ENCODE assay signal across 20 cellular contexts in genomic region chr18:2139676-2140075, GRCh38.
DNase-seq lines count a peak whose midpoint lies in the region; ATAC-seq and TF ChIP-seq lines count a peak whose summit lies in the region.
"Had no signal": no experiment of that assay in that cellular context is flagged by ENCODE, and none has a peak within 500 bp of the region (broad histone marks: within the 10 kb centered on the region; RNA-seq: fewer than 3 reads in every experiment).

No MANE protein-coding gene starts in this region.

- H4K20me1 ChIP-seq in GM23248 (ENCODE audit: insufficient read depth) (no peaks in the 10 kb centered on the region), PC-3 (ENCODE audit: low read length) (no peaks in the 10 kb centered on the region)
- H4K20me1 ChIP-seq: BLaER1 treated with 17β-estradiol and CSF1 and Interleukin-3, amounts not matched to agents 10 nM and 100 nM had no signal

- TF ChIP-seq POLR2A in erythroblast (IDR thresholded peaks at IDR 0.05; ENCODE audit: low read length): no peak

- no TSS peak for BruUV-seq in PC-3 (replicated peaks; lab: Mats Ljungman, UMichigan)

- ATAC-seq in PC-3: peak; percentile 94
- no peak for ATAC-seq in HG02642 (IDR thresholded peaks at IDR 0.05; ENCODE audit: poor library complexity, unreplicated experiment)
- ATAC-seq: gastroesophageal sphincter; GM23338; SK-N-SH treated with all-trans-retinoic acid at 6 μM for 48 hours; stimulated activated memory B cell treated with anti-CD40 and anti-IgM and Interleukin-4, amounts not matched to agents 10 μg/mL and 1 μg/mL and 100 μg/mL, for 72 hours had no signal

- CTCF ChIA-PET in PC-3 (lab: Charles Lee): no interaction called here

- H3K4me1 ChIP-seq in GM23248 (ENCODE audit: insufficient read depth) (peaks cover 3% of the 10 kb centered on the region), PC-3 (ENCODE audit: insufficient read depth, low read length) (peaks cover 18% of the 10 kb centered on the region)
- H3K4me1 ChIP-seq: BLaER1 treated with 17β-estradiol and CSF1 and Interleukin-3, amounts not matched to agents 10 nM and 100 nM; gastroesophageal sphincter; sigmoid colon had no signal

- in situ Hi-C loops in GM23248 (cut with MboI): no loop called here

- H2AFZ ChIP-seq in GM23248 (no peak overlapping the region), PC-3 (ENCODE audit: low read length) (no peak overlapping the region)
- H2AFZ ChIP-seq: GM23338 had no signal

- no peak overlapping the region for H3K4me3 ChIP-seq in GM23248
- no peak overlapping the region for H3K4me3 ChIP-seq in PC-3 (ENCODE audit: low read length)
- H3K4me3 ChIP-seq in epithelial cell of esophagus (ENCODE audit: low read length): no peak overlapping the region
- no peak overlapping the region for H3K4me3 ChIP-seq in retinal pigment epithelial cell (ENCODE audit: low read length)
- H3K4me3 ChIP-seq: BLaER1 treated with 17β-estradiol and CSF1 and Interleukin-3, amounts not matched to agents 10 nM and 100 nM; gastroesophageal sphincter; GM23338; sigmoid colon had no signal

- H3K27me3 ChIP-seq in GM23248 (replicated peaks; ENCODE audit: insufficient read depth): no peaks in the 10 kb centered on the region
- H3K27me3 ChIP-seq in PC-3 (ENCODE audit: low read length): no peaks in the 10 kb centered on the region
- H3K27me3 ChIP-seq: BLaER1 treated with 17β-estradiol and CSF1 and Interleukin-3, amounts not matched to agents 10 nM and 100 nM; gastroesophageal sphincter; sigmoid colon had no signal

- TF ChIP-seq CTCF in PC-3 (conservative IDR thresholded peaks at IDR 0.05; ENCODE audit: low read depth, low read length) (no peak), epithelial cell of esophagus (IDR thresholded peaks at IDR 0.05; ENCODE audit: insufficient read depth, low read depth, low read length, missing control alignments) (no peak), retinal pigment epithelial cell (conservative IDR thresholded peaks at IDR 0.05; ENCODE audit: low read depth, low read length) (no peak)

- 45 to 48% methylated on average over 4 of the region's 4 CpGs for WGBS in GM23248 (ENCODE audit: low coverage in 1 of 2, low lambda C conversion rate in 2 of 2, missing lambda C conversion rate in 2 of 2), 2 experiments

- no peak overlapping the region for H3K9ac ChIP-seq in GM23248
- no peak overlapping the region for H3K9ac ChIP-seq in PC-3 (ENCODE audit: low read length)
- H3K9ac ChIP-seq: BLaER1 treated with 17β-estradiol and CSF1 and Interleukin-3, amounts not matched to agents 10 nM and 100 nM; KMS-11 had no signal

- POLR2A ChIA-PET in PC-3 (lab: Charles Lee; ENCODE audit: unreplicated experiment): no interaction called here

- intact Hi-C loops in PC-3 (cut with micrococcal nuclease): no loop called here

- no peaks in the 10 kb centered on the region for H3K79me2 ChIP-seq in GM23248 (ENCODE audit: insufficient read depth)
- H3K79me2 ChIP-seq in PC-3 (ENCODE audit: low read length): no peaks in the 10 kb centered on the region

- H3K4me2 ChIP-seq in GM23248 (ENCODE audit: unreplicated experiment) (no peak overlapping the region), PC-3 (ENCODE audit: low read length) (peak overlapping the region; percentile 38)
- H3K4me2 ChIP-seq: BLaER1 treated with 17β-estradiol and CSF1 and Interleukin-3, amounts not matched to agents 10 nM and 100 nM; GM23338; KMS-11 had no signal

- H3K9me3 ChIP-seq in GM23248 (ENCODE audit: low read depth): no peaks in the 10 kb centered on the region
- no peaks in the 10 kb centered on the region for H3K9me3 ChIP-seq in PC-3 (ENCODE audit: low read length)
- H3K9me3 ChIP-seq: sigmoid colon had no signal

- H3F3A ChIP-seq in GM23248 (ENCODE audit: insufficient read depth) (no peaks in the 10 kb centered on the region), PC-3 (ENCODE audit: low read length, unreplicated experiment) (no peaks in the 10 kb centered on the region)

- H3K9me2 ChIP-seq in GM23248 (ENCODE audit: insufficient read depth) (no peaks in the 10 kb centered on the region), PC-3 (replicated peaks; ENCODE audit: low read length) (no peaks in the 10 kb centered on the region)

- H3K27ac ChIP-seq in GM23248: no peak overlapping the region
- H3K27ac ChIP-seq in PC-3 (ENCODE audit: low read length): peak overlapping the region; percentile 12; the same call in 1 of the 2 replicates
- H3K27ac ChIP-seq: BLaER1 treated with 17β-estradiol and CSF1 and Interleukin-3, amounts not matched to agents 10 nM and 100 nM; gastroesophageal sphincter; KMS-11; sigmoid colon had no signal

- H3K36me3 ChIP-seq in GM23248 (ENCODE audit: low read depth): no peaks in the 10 kb centered on the region
- no peaks in the 10 kb centered on the region for H3K36me3 ChIP-seq in PC-3 (ENCODE audit: low read depth, low read length)
- H3K36me3 ChIP-seq: BLaER1 treated with 17β-estradiol and CSF1 and Interleukin-3, amounts not matched to agents 10 nM and 100 nM; gastroesophageal sphincter; sigmoid colon had no signal

- DNase-seq in GM23248: peak; percentile 32
- DNase-seq in PC-3: peak; percentile 88
- DNase-seq in epithelial cell of esophagus (ENCODE audit: low read depth): peak; percentile 87
- DNase-seq in retinal pigment epithelial cell (ENCODE audit: low read depth): peak; percentile 6
- DNase-seq in erythroblast (lab: John Stamatoyannopoulos, UW): no peak
- no peak for DNase-seq in activated CD4-positive, CD25-positive, alpha-beta regulatory T cell treated with anti-CD3 and anti-CD28 coated beads, Interleukin-2, amount 50 U/mL, for 72 hours
- DNase-seq: activated gamma-delta T cell treated with Interleukin-2 at 50 U/mL for 16 hours; DMS153; effector CD4-positive, alpha-beta T cell; mesendoderm; NCI-H1694 treated with DMSO at 0.1 percent for 48 hours; NCI-H524; sigmoid colon had no signal

Comparison
In these comparisons a context has a peak if more than half of its experiments do, and no peak if none do; other contexts are left out.
1. DNase-seq: peak in GM23248 (single experiment), PC-3 (single experiment), epithelial cell of esophagus (single experiment) and retinal pigment epithelial cell (single experiment); none in erythroblast (0 of 2) and activated CD4-positive, CD25-positive, alpha-beta regulatory T cell treated with anti-CD3 and anti-CD28 coated beads, Interleukin-2, amount 50 U/mL, for 72 hours (single experiment).